25 cellular contexts compared by ENCODE assay signal in genomic region chr6:33679761-33680160, GRCh38.
"Had no signal": no experiment of that assay in that cellular context is flagged by ENCODE, and none has a peak within 500 bp of the region (broad histone marks: within the 10 kb centered on the region; RNA-seq: fewer than 3 reads in every experiment).

No MANE protein-coding gene starts in this region.

- H3K4me1 ChIP-seq: left ventricle myocardium inferior, parathyroid adenoma, psoas muscle, right atrium auricular region, right lobe of liver, thyroid gland, transverse colon, upper lobe of left lung, vagina had no signal

- H3K9me3 Mint-ChIP-seq: mesothelial cell of epicardium; naive thymus-derived CD4-positive, alpha-beta T cell; natural killer cell treated with Interleukin-12 subunit alpha and Interleukin-12 subunit beta and Interleukin-15 and Interleukin-18, amount 100 ng/mL, for 72 hours; stimulated activated naive B cell treated with anti-CD40 and anti-IgM and Interleukin-4, amounts not matched to agents 10 μg/mL and 1 μg/mL and 100 μg/mL, for 72 hours had no signal

- H3K27ac Mint-ChIP-seq: mesothelial cell of epicardium had no signal

- H3K27me3 Mint-ChIP-seq: naive thymus-derived CD4-positive, alpha-beta T cell; natural killer cell treated with Interleukin-12 subunit alpha and Interleukin-12 subunit beta and Interleukin-15 and Interleukin-18, amount 100 ng/mL, for 72 hours; stimulated activated naive B cell treated with anti-CD40 and anti-IgM and Interleukin-4, amounts not matched to agents 10 μg/mL and 1 μg/mL and 100 μg/mL, for 72 hours had no signal

- ATAC-seq: naive thymus-derived CD4-positive, alpha-beta T cell; natural killer cell treated with Interleukin-12 subunit alpha and Interleukin-12 subunit beta and Interleukin-15 and Interleukin-18, amount 100 ng/mL, for 72 hours; psoas muscle; right lobe of liver; stimulated activated naive B cell treated with anti-CD40 and anti-IgM and Interleukin-4, amounts not matched to agents 10 μg/mL and 1 μg/mL and 100 μg/mL, for 72 hours; stimulated activated naive CD8-positive, alpha-beta T cell treated with anti-CD3 and anti-CD28 coated beads, Interleukin-15, Interleukin-2, amounts not matched to agents 100 U/mL and 50 U/mL, for 24 hours had no signal

- H3K79me2 ChIP-seq: parathyroid adenoma had no signal

- H3K4me3 Mint-ChIP-seq: mesothelial cell of epicardium; naive thymus-derived CD4-positive, alpha-beta T cell; natural killer cell treated with Interleukin-12 subunit alpha and Interleukin-12 subunit beta and Interleukin-15 and Interleukin-18, amount 100 ng/mL, for 72 hours; stimulated activated naive B cell treated with anti-CD40 and anti-IgM and Interleukin-4, amounts not matched to agents 10 μg/mL and 1 μg/mL and 100 μg/mL, for 72 hours had no signal

- H2AFZ ChIP-seq: parathyroid adenoma had no signal

- DNase-seq: islet precursor cell; left ventricle myocardium inferior; mesendoderm; naive thymus-derived CD4-positive, alpha-beta T cell; nucleus accumbens; psoas muscle; right lobe of liver; stimulated activated CD4-positive, alpha-beta T cell treated with anti-CD3 and anti-CD28 coated beads, Interleukin-1b, Interleukin-23, amount 100 ng/mL, for 48 hours; stimulated activated CD4-positive, alpha-beta T cell treated with anti-CD3 and anti-CD28 coated beads, Interleukin-2, amount 100 ng/mL, for 48 hours; stimulated activated CD4-positive, alpha-beta T cell treated with anti-CD3 and anti-CD28 coated beads, Interleukin-4, amount 100 ng/mL, for 4 hours; stimulated activated CD8-positive, alpha-beta memory T cell treated with anti-CD3 and anti-CD28 coated beads, Interleukin-4, amount 100 ng/mL, for 48 hours; stimulated activated naive B cell treated with anti-CD40 and anti-IgM and Interleukin-4, amounts not matched to agents 10 μg/mL and 1 μg/mL and 100 μg/mL, for 72 hours; stimulated activated naive CD8-positive, alpha-beta T cell treated with anti-CD3 and anti-CD28 coated beads, Interleukin-15, Interleukin-2, amounts not matched to agents 100 U/mL and 50 U/mL, for 24 hours; stomach; testis; thyroid gland; transverse colon had no signal

- H3K27me3 ChIP-seq: right atrium auricular region, right lobe of liver, stomach, testis, thyroid gland, transverse colon, upper lobe of left lung, vagina had no signal

- H3K4me2 ChIP-seq: smooth muscle cell had no signal

- H3K4me3 ChIP-seq: left ventricle myocardium inferior, lung, psoas muscle, right atrium auricular region, right lobe of liver, smooth muscle cell, stomach, testis, thyroid gland, transverse colon, upper lobe of left lung, vagina had no signal

- H3K36me3 Mint-ChIP-seq: mesothelial cell of epicardium had no signal

- H3K27ac ChIP-seq: left ventricle myocardium inferior, parathyroid adenoma, psoas muscle, right atrium auricular region, right lobe of liver, stomach, testis, thyroid gland, transverse colon, upper lobe of left lung, vagina had no signal

- H3K36me3 ChIP-seq: right lobe of liver had no signal

- H3K4me1 Mint-ChIP-seq: mesothelial cell of epicardium had no signal

- H3K9me3 ChIP-seq: left ventricle myocardium inferior, psoas muscle, right atrium auricular region, right lobe of liver, stomach, testis, thyroid gland, transverse colon, upper lobe of left lung, vagina had no signal

- H3K9ac ChIP-seq: parathyroid adenoma had no signal
